8 cellular contexts compared by ENCODE assay signal in the genomic region with DNA sequence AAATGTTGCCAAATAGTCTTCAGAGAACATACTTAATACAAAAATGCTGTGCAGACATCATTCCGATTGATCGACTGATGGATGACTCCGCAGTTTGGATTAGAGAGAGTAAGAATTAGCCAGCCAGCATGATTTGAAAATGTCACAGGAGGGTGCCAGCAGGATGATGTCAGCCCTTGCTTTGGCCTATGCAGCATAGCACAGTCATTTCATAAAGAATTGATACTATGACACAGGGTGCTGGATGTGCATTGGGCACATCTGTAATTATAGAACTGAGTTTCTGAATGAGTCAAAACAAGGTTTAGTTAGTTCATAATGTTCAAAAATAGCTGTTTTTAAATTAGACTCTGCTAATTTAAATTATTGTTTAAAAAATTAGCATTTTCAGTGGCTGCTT. TPM values are rescaled to one million over a fixed set of nuclear protein-coding genes. Genes with fewer than 3 reads are reported as not detected.
A peak's percentile ranks its signal among the peaks of the same experiment; 100 is the strongest.
DNase-seq lines count a peak whose midpoint lies in the region; ATAC-seq and TF ChIP-seq lines count a peak whose summit lies in the region.

No MANE protein-coding gene starts in this region.

- H3K27ac Mint-ChIP-seq in HFFc6 = peak overlapping the region; percentile 72

- TF ChIP-seq RAD21 in neural cell (conservative IDR thresholded peaks at IDR 0.05) = no peak

- peak overlapping the region; percentile 13 for H3K27ac ChIP-seq in neural cell (ENCODE audit: low read length)

- no peak overlapping the region for H2AFZ ChIP-seq in neural cell (ENCODE audit: low read depth, low read length)

- peak; percentile 99 to 100 for ATAC-seq in activated CD4-positive, CD25-positive, alpha-beta regulatory T cell treated with anti-CD3 and anti-CD28 coated beads, Interleukin-2, amount 50 U/mL, for 24 hours

- H3F3A ChIP-seq in neural cell (ENCODE audit: insufficient read depth, low read length, poor library complexity, severe bottlenecking) = no peaks in the 10 kb centered on the region

- no peak overlapping the region for H3K9ac ChIP-seq in neural cell (ENCODE audit: low read length)

- peaks cover 21% of the 10 kb centered on the region for H3K4me1 Mint-ChIP-seq in HFFc6 (ENCODE audit: low read depth)

- H3K36me3 Mint-ChIP-seq in HFFc6 (ENCODE audit: low read depth) = peaks cover 25% of the 10 kb centered on the region

- no peaks in the 10 kb centered on the region; the same call in 1 of the 2 replicates for H3K27me3 Mint-ChIP-seq in HFFc6 (ENCODE audit: insufficient read depth)

- no peaks in the 10 kb centered on the region for H3K9me2 ChIP-seq in neural cell (ENCODE audit: insufficient read depth, low read length)

- no peaks in the 10 kb centered on the region for H3K9me3 Mint-ChIP-seq in HFFc6

- no peak overlapping the region for H3K4me3 ChIP-seq in neural cell (ENCODE audit: low read length)

- TF ChIP-seq CTCF in HFFc6 (IDR thresholded peaks at IDR 0.05) (no peak), neural cell (IDR thresholded peaks at IDR 0.05; ENCODE audit: poor library complexity, severe bottlenecking) (no peak)

- no peak for TF ChIP-seq EP300 in neural cell (conservative IDR thresholded peaks at IDR 0.05; ENCODE audit: poor library complexity, severe bottlenecking)

- no peaks in the 10 kb centered on the region for H3K9me3 ChIP-seq in neural cell (ENCODE audit: low read length)

- no peaks in the 10 kb centered on the region for H4K20me1 ChIP-seq in neural cell (ENCODE audit: insufficient read depth)

- H3K4me3 Mint-ChIP-seq in HFFc6 = no peak overlapping the region

- H3K4me2 ChIP-seq in neural cell (ENCODE audit: low read length) = no peak overlapping the region

- no peaks in the 10 kb centered on the region for H3K27me3 ChIP-seq in neural cell (ENCODE audit: insufficient read depth, low read depth, low read length)

- DNase-seq in activated CD4-positive, CD25-positive, alpha-beta regulatory T cell treated with anti-CD3 and anti-CD28 coated beads, Interleukin-2, amount 50 U/mL, for 72 hours = no peak
- peak; percentile 50 for DNase-seq in HFFc6
- peak; percentile 63 for DNase-seq in RKO (ENCODE audit: low spot score)
- DNase-seq in NCI-H187 treated with DMSO at 0.1 percent for 48 hours (lab: John Stamatoyannopoulos, UW) = no peak
- DNase-seq in LoVo (ENCODE audit: low spot score) = no peak
- no peak for DNase-seq in NCI-H82 (lab: John Stamatoyannopoulos, UW)

- no peaks in the 10 kb centered on the region for H3K79me2 ChIP-seq in neural cell (replicated peaks; ENCODE audit: insufficient read depth, low read length)

- H3K36me3 ChIP-seq in neural cell (ENCODE audit: insufficient read depth, low read length) = peaks cover 4% of the 10 kb centered on the region

TF ChIP-seq in neural cell, 6 proteins besides CTCF, POLR2A, EP300 and RAD21:
- TF ChIP-seq POLR2AphosphoS5 (IDR thresholded peaks at IDR 0.05) (peak; percentile 25), SMC3 (conservative IDR thresholded peaks at IDR 0.05; ENCODE audit: poor library complexity) (no peak)

RNA-seq across cellular contexts. Expression of gene TRAF5, which starts 21.6 kb away (rescaled TPM):
- total RNA-seq in HFFc6 (2021; fragmentation: NEBNext Ultra II Directional; extraction: Animal tissue kit (Norgen Biotek cat#: 25700)) = 10 to 100 TPM in 1 of 6 experiments, 1 to 10 TPM in 5; 7.7 to 12.3 (median 8.7) TPM
- polyA plus RNA-seq in neural cell = 0.18 and 0.69 TPM in 2 replicates
- polyA minus RNA-seq in neural cell = 0.24 and 0.58 TPM in 2 replicates

RNA-seq across cellular contexts. Expression of gene RCOR3, which starts 45.9 kb away (rescaled TPM):
- total RNA-seq in HFFc6 (2021; fragmentation: NEBNext Ultra II Directional; extraction: Animal tissue kit (Norgen Biotek cat#: 25700)) = 10 to 100 TPM; 22.7 to 30.9 (median 24.8) TPM
- 43.8 and 61.6 TPM in 2 replicates for polyA plus RNA-seq in neural cell
- polyA minus RNA-seq in neural cell = 79.1 and 90.5 TPM in 2 replicates

Comparison
In these comparisons a context has a peak if more than half of its experiments do, and no peak if none do; other contexts are left out.
1. DNase-seq: peak in HFFc6 (single experiment) and RKO (single experiment); none in activated CD4-positive, CD25-positive, alpha-beta regulatory T cell treated with anti-CD3 and anti-CD28 coated beads, Interleukin-2, amount 50 U/mL, for 72 hours (single experiment), NCI-H187 treated with DMSO at 0.1 percent for 48 hours (single experiment), LoVo (single experiment) and NCI-H82 (single experiment).